Comparison of ENCODE assay signal across 18 cellular contexts in the genomic region with DNA sequence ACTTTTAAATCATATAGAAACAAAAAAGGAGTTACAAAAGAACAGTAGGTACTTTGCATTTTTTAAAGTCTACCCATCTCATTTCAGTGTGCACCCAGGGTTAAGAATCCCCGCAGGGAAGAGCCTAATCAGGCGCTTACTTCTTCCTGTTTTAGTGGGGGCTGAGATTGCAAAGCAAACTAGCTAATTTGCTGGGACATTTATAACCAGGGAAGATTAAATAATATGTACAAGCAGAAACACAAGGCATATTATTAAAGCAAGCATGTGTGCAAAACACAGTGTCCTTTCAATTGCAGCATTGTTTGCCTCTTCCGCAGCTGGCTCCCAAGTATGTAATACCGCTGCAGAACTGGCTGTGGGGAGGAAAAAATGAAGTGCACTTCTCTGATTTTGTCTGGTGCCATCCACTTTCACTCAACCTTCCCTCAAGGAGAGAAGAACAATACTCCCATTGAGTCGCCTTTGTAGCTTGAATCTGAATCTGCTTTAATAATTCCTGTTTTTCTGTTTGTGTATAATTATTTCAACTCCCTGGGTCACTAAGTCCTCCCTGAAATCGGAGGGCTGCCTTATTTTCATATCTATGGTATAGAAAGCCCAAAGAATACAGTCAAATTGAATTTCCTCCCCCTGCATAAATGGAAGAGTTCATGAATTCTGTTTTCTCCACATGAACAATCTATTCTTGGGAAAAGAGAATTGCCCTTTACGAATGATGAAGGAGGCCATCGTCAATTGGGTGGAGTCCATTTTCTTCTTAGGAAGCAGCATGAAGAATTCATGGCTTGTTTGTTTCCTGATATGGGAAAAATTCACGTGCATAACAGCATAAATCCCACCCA. TPM values are rescaled to one million over a fixed set of nuclear protein-coding genes. Genes with fewer than 3 reads are reported as not detected.
DNase-seq lines count a peak whose midpoint lies in the region; ATAC-seq and TF ChIP-seq lines count a peak whose summit lies in the region.
"Had no signal": no experiment of that assay in that cellular context is flagged by ENCODE, and none has a peak within 500 bp of the region (broad histone marks: within the 10 kb centered on the region; RNA-seq: fewer than 3 reads in every experiment).

No MANE protein-coding gene starts in this region.

- H3K4me1 ChIP-seq in Panc1 (ENCODE audit: control insufficient read depth, insufficient read depth, low read length): peaks cover 19% of the 10 kb centered on the region
- H3K4me1 ChIP-seq in tibial nerve: peaks cover 0 to 13% (median 0%) of the 10 kb centered on the region in 4 donors

- DNase-seq in NCI-H146 (lab: John Stamatoyannopoulos, UW): peak; percentile 10
- DNase-seq in NCI-H146 treated with DMSO at 0.1 percent for 48 hours (lab: John Stamatoyannopoulos, UW; ENCODE audit: unreplicated experiment): no peak
- no peak for DNase-seq in Panc1 (ENCODE audit: low read depth, low spot score)
- peak; percentile 56 for DNase-seq in medulla oblongata (ENCODE audit: extremely low spot score)
- DNase-seq in tibial nerve (ENCODE audit: low spot score in 2 of 2): no peak
- no peak for DNase-seq in LoVo (ENCODE audit: low spot score)
- no peak for DNase-seq in cerebellar cortex (ENCODE audit: low spot score)
- DNase-seq: 8988T, COR-L47, DMS153, EL, Karpas-422, NCI-H1694 treated with DMSO at 0.1 percent for 48 hours, NCI-H2171 treated with DMSO at 0.1 percent for 48 hours, NCI-H510A treated with DMSO at 0.1 percent for 48 hours had no signal

- TF ChIP-seq CTCF in Panc1 (IDR thresholded peaks at IDR 0.05): no peak
- no peak for TF ChIP-seq CTCF in tibial nerve (IDR thresholded peaks at IDR 0.05)

- POLR2A ChIA-PET in Panc1 (lab: Charles Lee): interaction anchor here (0.8 kb wide), 1 partner anchor 12 kb away, joined by 3 read pairs; no protein-coding TSS in a partner anchor

- CTCF ChIA-PET in Panc1 (lab: Charles Lee): no interaction called here

- in situ Hi-C loops in Panc1 (cut with HindIII; ENCODE audit: low pct_unique_long_range_greater_than_20kb, low sequenced_read_pairs): no loop called here

- BruUV-seq in Panc1 (replicated peaks; lab: Mats Ljungman, UMichigan): no TSS peak

- TF ChIP-seq POLR2A in tibial nerve (IDR thresholded peaks at IDR 0.05): no peak

- no peak for TF ChIP-seq EP300 in tibial nerve (IDR thresholded peaks at IDR 0.05)

- no peaks in the 10 kb centered on the region for H3K36me3 ChIP-seq in Panc1 (ENCODE audit: control insufficient read depth, insufficient read depth, low read length)
- H3K36me3 ChIP-seq in tibial nerve: no peaks in the 10 kb centered on the region

- H3K9me3 ChIP-seq in Panc1 (ENCODE audit: control insufficient read depth, insufficient read depth, low read depth, low read length): no peaks in the 10 kb centered on the region
- H3K9me3 ChIP-seq in tibial nerve: no peaks in the 10 kb centered on the region

- intact Hi-C loops in Panc1 (cut with micrococcal nuclease; ENCODE audit: unreplicated experiment): no loop called here

- ATAC-seq in Panc1 (peak; percentile 73), GM21619 (IDR thresholded peaks at IDR 0.05; ENCODE audit: unreplicated experiment) (no peak)
- ATAC-seq: SK-N-SH treated with all-trans-retinoic acid at 6 μM for 48 hours had no signal

- H3K27ac ChIP-seq in Panc1 (ENCODE audit: low read length) (peak overlapping the region; percentile 91), tibial nerve (peak overlapping the region; percentile 29 to 59 (median 44))
- H3K27ac ChIP-seq: C4-2B had no signal

- WGBS in tibial nerve, 2 donors: 26 to 37% methylated on average over 9 of the region's 9 CpGs

- H3K4me3 ChIP-seq in Panc1 (ENCODE audit: low read depth in 2 of 2, low read length in 2 of 2) (no peak overlapping the region), tibial nerve (peak overlapping the region in 1 of 4 donors; percentile 7)

- H3K27me3 ChIP-seq in Panc1 (ENCODE audit: control insufficient read depth, insufficient read depth, low read length) (no peaks in the 10 kb centered on the region), tibial nerve (no peaks in the 10 kb centered on the region)

RNA-seq across cellular contexts. Expression of a gene that starts 23.3 kb away (rescaled TPM):
- total RNA-seq in Panc1 (2021; ENCODE audit: unreplicated experiment): 3.1 TPM
- 4.0 TPM for polyA plus RNA-seq in Panc1 (2012; ENCODE audit: insufficient read length)
- total RNA-seq in tibial nerve: 10 to 100 TPM; 34.8 to 59.6 (median 47.1) TPM

Comparison
In these comparisons a context has a peak if more than half of its experiments do, and no peak if none do; other contexts are left out.
1. DNase-seq: peak in NCI-H146 (single experiment) and medulla oblongata (single experiment); none in NCI-H146 treated with DMSO at 0.1 percent for 48 hours (single experiment), Panc1 (single experiment), tibial nerve (0 of 2), LoVo (single experiment) and cerebellar cortex (single experiment).